ENCODE assay signal across 2 cellular contexts in genomic region chr10:32972454-32972853, GRCh38.
TF ChIP-seq lines count a peak whose summit lies in the region.

No MANE protein-coding gene starts in this region.

TF ChIP-seq in A549, 52 proteins besides CTCF, POLR2A, EP300 and RAD21 (continued from another document):
- TF ChIP-seq GATA3 (IDR thresholded peaks at IDR 0.05; ENCODE audit: borderline replicate concordance) (no peak), HOXB5 (CRISPR knock-in tag; IDR thresholded peaks at IDR 0.05) (peak; percentile 95), ZSCAN20 (CRISPR knock-in tag; IDR thresholded peaks at IDR 0.05) (no peak), CHD2 (IDR thresholded peaks at IDR 0.05; ENCODE audit: low read length, partially characterized antibody) (no peak), REST (IDR thresholded peaks at IDR 0.05) (no peak), HOXA7 (CRISPR knock-in tag; IDR thresholded peaks at IDR 0.05) (no peak), ESRRA (IDR thresholded peaks at IDR 0.05; ENCODE audit: borderline replicate concordance, low read length) (no peak), SREBF2 (IDR thresholded peaks at IDR 0.05) (no peak), HOXB13 (CRISPR knock-in tag; IDR thresholded peaks at IDR 0.05; ENCODE audit: low read depth) (no peak), FOSL2 (IDR thresholded peaks at IDR 0.05) (no peak), FOSL2 (CRISPR knock-in tag; IDR thresholded peaks at IDR 0.05) (no peak), ZNF302 (CRISPR knock-in tag; IDR thresholded peaks at IDR 0.05) (no peak), POLR2AphosphoS2 (conservative IDR thresholded peaks at IDR 0.05; ENCODE audit: low read length) (no peak), EHF (CRISPR knock-in tag; IDR thresholded peaks at IDR 0.05) (0 out of 2 replicates have a peak, but pooled peaks have one; percentile 7), MAFK (IDR thresholded peaks at IDR 0.05; ENCODE audit: partially characterized antibody) (no peak), FOXS1 (CRISPR knock-in tag; IDR thresholded peaks at IDR 0.05) (no peak), NFE2L2 (conservative IDR thresholded peaks at IDR 0.05; ENCODE audit: low read length) (no peak), ZFP36 (IDR thresholded peaks at IDR 0.05; ENCODE audit: borderline replicate concordance, partially characterized antibody) (no peak)

TF ChIP-seq in HCT116, 20 proteins besides CTCF, POLR2A, EP300 and RAD21 (continued from another document):
- TF ChIP-seq ZNF274 (IDR thresholded peaks at IDR 0.05; ENCODE audit: low read depth, low read length) (no peak), CEBPB (IDR thresholded peaks at IDR 0.05; ENCODE audit: low read depth) (no peak), FOSL1 (IDR thresholded peaks at IDR 0.05; ENCODE audit: low read depth) (no peak), ZFX (IDR thresholded peaks at IDR 0.05) (no peak), YY1 (IDR thresholded peaks at IDR 0.05; ENCODE audit: extremely low read depth, insufficient replicate concordance, low read depth, low read length) (no peak), CBX3 (IDR thresholded peaks at IDR 0.05; ENCODE audit: low read depth) (no peak), SIN3A (IDR thresholded peaks at IDR 0.05; ENCODE audit: low read depth) (no peak)
- TF ChIP-seq, protein P1, sequence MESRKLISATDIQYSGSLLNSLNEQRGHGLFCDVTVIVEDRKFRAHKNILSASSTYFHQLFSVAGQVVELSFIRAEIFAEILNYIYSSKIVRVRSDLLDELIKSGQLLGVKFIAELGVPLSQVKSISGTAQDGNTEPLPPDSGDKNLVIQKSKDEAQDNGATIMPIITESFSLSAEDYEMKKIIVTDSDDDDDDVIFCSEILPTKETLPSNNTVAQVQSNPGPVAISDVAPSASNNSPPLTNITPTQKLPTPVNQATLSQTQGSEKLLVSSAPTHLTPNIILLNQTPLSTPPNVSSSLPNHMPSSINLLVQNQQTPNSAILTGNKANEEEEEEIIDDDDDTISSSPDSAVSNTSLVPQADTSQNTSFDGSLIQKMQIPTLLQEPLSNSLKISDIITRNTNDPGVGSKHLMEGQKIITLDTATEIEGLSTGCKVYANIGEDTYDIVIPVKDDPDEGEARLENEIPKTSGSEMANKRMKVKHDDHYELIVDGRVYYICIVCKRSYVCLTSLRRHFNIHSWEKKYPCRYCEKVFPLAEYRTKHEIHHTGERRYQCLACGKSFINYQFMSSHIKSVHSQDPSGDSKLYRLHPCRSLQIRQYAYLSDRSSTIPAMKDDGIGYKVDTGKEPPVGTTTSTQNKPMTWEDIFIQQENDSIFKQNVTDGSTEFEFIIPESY (IDR thresholded peaks at IDR 0.05; ENCODE audit: extremely low read depth, insufficient replicate concordance, low read length): no peak
- TF ChIP-seq, protein P2, sequence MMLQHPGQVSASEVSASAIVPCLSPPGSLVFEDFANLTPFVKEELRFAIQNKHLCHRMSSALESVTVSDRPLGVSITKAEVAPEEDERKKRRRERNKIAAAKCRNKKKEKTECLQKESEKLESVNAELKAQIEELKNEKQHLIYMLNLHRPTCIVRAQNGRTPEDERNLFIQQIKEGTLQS (IDR thresholded peaks at IDR 0.05): no peak
